10 cellular contexts compared by ENCODE assay signal in the genomic region with DNA sequence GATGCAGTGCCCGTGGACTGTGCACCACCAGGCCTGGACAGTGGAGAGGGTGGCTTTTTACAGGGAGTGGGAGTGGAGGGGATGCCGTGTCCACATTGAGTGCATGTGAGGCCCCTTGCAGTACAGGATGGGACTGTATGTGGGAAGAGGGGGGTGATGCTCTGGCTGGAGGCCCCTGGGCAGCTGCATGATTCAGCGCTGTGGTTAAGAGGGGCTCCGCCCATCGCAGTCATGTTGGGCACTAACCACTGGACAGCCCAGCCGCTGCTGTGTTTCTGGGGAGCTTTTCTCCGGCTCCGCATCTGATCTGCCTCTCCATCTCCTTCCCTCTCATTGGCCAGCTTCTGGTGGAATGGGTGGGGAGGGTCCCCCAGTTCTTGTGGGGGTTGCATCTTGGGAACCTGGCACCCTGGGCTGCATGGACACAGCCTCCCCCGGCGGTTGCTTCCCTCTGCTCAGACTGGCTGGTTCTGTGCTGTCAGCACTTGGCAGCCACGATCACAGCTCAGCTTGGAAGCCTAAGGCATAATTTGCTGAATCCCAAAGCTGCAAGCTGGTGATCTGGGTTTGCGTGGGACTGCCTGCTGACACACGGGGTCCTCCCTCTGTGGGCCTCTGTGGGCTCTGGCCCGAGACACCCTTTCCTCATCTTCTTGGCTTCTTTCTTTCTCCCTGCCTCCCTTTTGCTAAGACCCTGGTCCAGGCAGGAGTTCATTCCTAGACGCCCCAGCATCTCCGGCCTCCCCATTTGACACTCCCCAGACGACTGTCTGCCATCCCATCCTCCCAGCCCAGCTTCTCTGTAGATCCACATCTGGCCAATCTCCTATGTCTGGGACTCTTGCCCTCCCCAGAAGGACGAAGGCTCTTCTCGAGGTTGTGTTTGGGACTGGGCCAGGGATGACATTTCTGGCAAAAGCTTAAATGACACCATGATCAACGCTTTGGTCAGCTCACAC.
A peak's percentile ranks its signal among the peaks of the same experiment; 100 is the strongest.
DNase-seq lines count a peak whose midpoint lies in the region; ATAC-seq, FAIRE-seq and TF ChIP-seq lines count a peak whose summit lies in the region.
"Had no signal": no experiment of that assay in that cellular context is flagged by ENCODE, and none has a peak within 500 bp of the region (broad histone marks: within the 10 kb centered on the region; RNA-seq: fewer than 3 reads in every experiment).

No MANE protein-coding gene starts in this region.

- H3K4ac ChIP-seq in IMR-90 (ENCODE audit: low read depth, low read length): peak overlapping the region; percentile 69

- CTCF ChIA-PET in IMR-90 (lab: Yijun Ruan, JAX): no interaction called here

- H3K79me1 ChIP-seq in IMR-90 (ENCODE audit: low read depth in 1 of 2, low read length in 2 of 2): peaks cover 24 to 79% of the 10 kb centered on the region in 2 experiments

- no peak for TF ChIP-seq RAD21 in IMR-90 (IDR thresholded peaks at IDR 0.05; ENCODE audit: low read length)

- dilution Hi-C loops in IMR-90 (cut with HindIII; ENCODE audit: low sequenced_read_pairs, unreplicated experiment): no loop called here

- peak overlapping the region; percentile 87 for H2AK5ac ChIP-seq in IMR-90 (ENCODE audit: low read depth, low read length)

- POLR2A ChIA-PET in IMR-90 (lab: Charles Lee; ENCODE audit: unreplicated experiment): no interaction called here

- peak overlapping the region; percentile 73 for H2AFZ ChIP-seq in IMR-90 (replicated peaks; ENCODE audit: low read length, poor library complexity)

- 0 out of 2 replicates have a peak overlapping the region, but pooled peaks have one; percentile 2 for H3K4me2 ChIP-seq in IMR-90 (ENCODE audit: low read depth, low read length)

- peak overlapping the region; percentile 76 for H3K14ac ChIP-seq in IMR-90 (replicated peaks; ENCODE audit: low read depth, low read length)

- DNase-seq in IMR-90 (peak; percentile 74), amniotic epithelial cell (ENCODE audit: low read depth) (peak; percentile 82), kidney glomerular epithelial cell (lab: John Stamatoyannopoulos, UW) (peak; percentile 59), suprapubic skin (ENCODE audit: low spot score in 2 of 2) (peak in 1 of 2 donors; percentile 85), small intestine (no peak)
- DNase-seq in activated T-cell treated with anti-CD3 and anti-CD28 coated beads, Interleukin-2, amount 50 U/mL, for 48 hours: no peak
- DNase-seq: NCI-H1436 treated with DMSO at 0.1 percent for 48 hours, nucleus accumbens had no signal

- TF ChIP-seq CTCF in IMR-90 (conservative IDR thresholded peaks at IDR 0.05; ENCODE audit: low read depth, low read length): no peak
- TF ChIP-seq CTCF in suprapubic skin (IDR thresholded peaks at IDR 0.05): no peak

- ATAC-seq in IMR-90 (ENCODE audit: low read depth) (peak; percentile 70), GM18498 (IDR thresholded peaks at IDR 0.05; ENCODE audit: unreplicated experiment) (no peak), HG03159 (IDR thresholded peaks at IDR 0.05; ENCODE audit: unreplicated experiment) (no peak)

- in situ Hi-C loops in IMR-90 (cut with MboI; ENCODE audit: low sequenced_read_pairs): no loop called here

- H3K23ac ChIP-seq in IMR-90 (ENCODE audit: low read depth, low read length): peak overlapping the region; percentile 53; the same call in 1 of the 2 replicates

- no peak overlapping the region for H3K9ac ChIP-seq in IMR-90 (ENCODE audit: low read depth, low read length)

- peak overlapping the region; percentile 21 for H3K18ac ChIP-seq in IMR-90 (ENCODE audit: low read depth, low read length)

- BruUV-seq in IMR-90 (replicated peaks; lab: Mats Ljungman, UMichigan): no TSS peak

- H3K4me3 ChIP-seq in IMR-90 (ENCODE audit: insufficient read depth, low read depth, low read length) (no peak overlapping the region), suprapubic skin (no peak overlapping the region), small intestine (ENCODE audit: low read depth in 1 of 2, low read length in 2 of 2) (no peak overlapping the region)

- H3K4me1 ChIP-seq in IMR-90 (ENCODE audit: control insufficient read depth, insufficient read depth, low read length) (peaks cover 30% of the 10 kb centered on the region), suprapubic skin (peaks cover 70% of the 10 kb centered on the region), small intestine (ENCODE audit: control insufficient read depth in 2 of 2, insufficient read depth in 1 of 2, low read depth in 1 of 2, low read length in 1 of 2) (peaks cover 3 to 17% of the 10 kb centered on the region in 2 donors)

- no peak for TF ChIP-seq EP300 in suprapubic skin (IDR thresholded peaks at IDR 0.05)

- H3K27me3 ChIP-seq in IMR-90 (ENCODE audit: control insufficient read depth, insufficient read depth, low read length) (no peaks in the 10 kb centered on the region), suprapubic skin (no peaks in the 10 kb centered on the region), small intestine (ENCODE audit: control insufficient read depth in 2 of 2, insufficient read depth in 2 of 2, low read length in 2 of 2) (no peaks in the 10 kb centered on the region)

- H4K8ac ChIP-seq in IMR-90 (ENCODE audit: low read depth in 2 of 2, low read length in 2 of 2): peak overlapping the region in 1 of 2 experiments; percentile 53; a peak in 1 of 4 replicates

- WGBS in IMR-90 (ENCODE audit: extremely low coverage in 2 of 2, insufficient read length in 1 of 2), 2 experiments: 49% methylated on average over 5 of the region's 20 CpGs; no CpG with 5 or more reads in 1 of the 2 experiments
- WGBS in suprapubic skin: 24% methylated on average over 12 of the region's 20 CpGs
- 70 to 84% (median 77%) methylated on average over 20 of the region's 20 CpGs for WGBS in small intestine, 3 donors

- H3K27ac ChIP-seq in IMR-90 (ENCODE audit: insufficient read depth, low read length): peak overlapping the region; percentile 18; the same call in 1 of the 2 replicates
- peak overlapping the region; percentile 56 for H3K27ac ChIP-seq in suprapubic skin
- no peak overlapping the region for H3K27ac ChIP-seq in small intestine (ENCODE audit: low read depth in 1 of 2, low read length in 1 of 2)

- peak overlapping the region; percentile 57 for H2BK5ac ChIP-seq in IMR-90 (ENCODE audit: low read depth, low read length, poor library complexity, severe bottlenecking)

- H2AK9ac ChIP-seq in IMR-90 (replicated peaks; ENCODE audit: low read depth, low read length, poor library complexity): peak overlapping the region; percentile 67

- H4K20me1 ChIP-seq in IMR-90 (ENCODE audit: insufficient read depth, low read length): no peaks in the 10 kb centered on the region

- H3K36me3 ChIP-seq in IMR-90 (ENCODE audit: control insufficient read depth, insufficient read depth, low read length): no peaks in the 10 kb centered on the region
- no peaks in the 10 kb centered on the region for H3K36me3 ChIP-seq in suprapubic skin
- H3K36me3 ChIP-seq in small intestine (ENCODE audit: control insufficient read depth in 2 of 2, insufficient read depth in 2 of 2, low read length in 2 of 2): no peaks in the 10 kb centered on the region

- H2BK15ac ChIP-seq in IMR-90 (ENCODE audit: low read depth, low read length): no peak overlapping the region; the same call in 2 of the 3 replicates

- no peak for TF ChIP-seq POLR2A in IMR-90 (IDR thresholded peaks at IDR 0.05; ENCODE audit: low read depth, low read length)
- no peak for TF ChIP-seq POLR2A in suprapubic skin (IDR thresholded peaks at IDR 0.05)

- H2BK20ac ChIP-seq in IMR-90 (ENCODE audit: low read depth, low read length): peak overlapping the region; percentile 53

- FAIRE-seq in small intestine (lab: Jason Lieb, UNC): no peak

- H3K56ac ChIP-seq in IMR-90 (ENCODE audit: extremely low read depth, insufficient read depth, low read length): no peak overlapping the region; the same call in 1 of the 2 replicates

- H4K91ac ChIP-seq in IMR-90 (ENCODE audit: insufficient read depth, low read depth, low read length): peak overlapping the region; percentile 21

- peaks cover 39% of the 10 kb centered on the region for H3K9me1 ChIP-seq in IMR-90 (ENCODE audit: insufficient read depth, low read length)

- H2BK120ac ChIP-seq in IMR-90 (ENCODE audit: low read depth, low read length): peak overlapping the region; percentile 74

- H3K9me3 ChIP-seq in IMR-90 (ENCODE audit: control insufficient read depth, insufficient read depth, low read length) (no peaks in the 10 kb centered on the region), suprapubic skin (no peaks in the 10 kb centered on the region), small intestine (ENCODE audit: control insufficient read depth, low read depth) (no peaks in the 10 kb centered on the region)

- intact Hi-C loops in IMR-90 (cut with micrococcal nuclease): no loop called here

- H4K5ac ChIP-seq in IMR-90 (ENCODE audit: low read depth, low read length): peak overlapping the region; percentile 20

TF ChIP-seq in IMR-90, 13 proteins besides CTCF, POLR2A, EP300 and RAD21:
- TF ChIP-seq FOS (IDR thresholded peaks at IDR 0.05; ENCODE audit: low read depth, low read length): peak; percentile 31; the same call in 1 of the 2 replicates
- TF ChIP-seq BHLHE40 (IDR thresholded peaks at IDR 0.05; ENCODE audit: low read depth, low read length): peak; percentile 41; the same call in 1 of the 2 replicates
- peak; percentile 39; the same call in 1 of the 2 replicates for TF ChIP-seq NFE2L2 (IDR thresholded peaks at IDR 0.05; ENCODE audit: low read depth, low read length)
- TF ChIP-seq, protein P1, sequence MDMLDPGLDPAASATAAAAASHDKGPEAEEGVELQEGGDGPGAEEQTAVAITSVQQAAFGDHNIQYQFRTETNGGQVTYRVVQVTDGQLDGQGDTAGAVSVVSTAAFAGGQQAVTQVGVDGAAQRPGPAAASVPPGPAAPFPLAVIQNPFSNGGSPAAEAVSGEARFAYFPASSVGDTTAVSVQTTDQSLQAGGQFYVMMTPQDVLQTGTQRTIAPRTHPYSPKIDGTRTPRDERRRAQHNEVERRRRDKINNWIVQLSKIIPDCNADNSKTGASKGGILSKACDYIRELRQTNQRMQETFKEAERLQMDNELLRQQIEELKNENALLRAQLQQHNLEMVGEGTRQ (IDR thresholded peaks at IDR 0.05; ENCODE audit: low read depth, low read length): peak; percentile 61; the same call in 1 of the 2 replicates
- no peak for TF ChIP-seq SMC3 (IDR thresholded peaks at IDR 0.05; ENCODE audit: low read depth, low read length)
- no peak for TF ChIP-seq RCOR1 (IDR thresholded peaks at IDR 0.05; ENCODE audit: insufficient replicate concordance, low read length)
- TF ChIP-seq MAFK (IDR thresholded peaks at IDR 0.05; ENCODE audit: low read depth, low read length): no peak

Comparison
In these comparisons a context has a peak if more than half of its experiments do, and no peak if none do; other contexts are left out.
1. DNase-seq: peak in IMR-90 (single experiment), amniotic epithelial cell (single experiment) and kidney glomerular epithelial cell (single experiment); none in activated T-cell treated with anti-CD3 and anti-CD28 coated beads, Interleukin-2, amount 50 U/mL, for 48 hours (0 of 2) and small intestine (single experiment).
2. H3K27ac ChIP-seq: peak in IMR-90 (single experiment) and suprapubic skin (single experiment); none in small intestine (0 of 2).